In the genomic region with DNA sequence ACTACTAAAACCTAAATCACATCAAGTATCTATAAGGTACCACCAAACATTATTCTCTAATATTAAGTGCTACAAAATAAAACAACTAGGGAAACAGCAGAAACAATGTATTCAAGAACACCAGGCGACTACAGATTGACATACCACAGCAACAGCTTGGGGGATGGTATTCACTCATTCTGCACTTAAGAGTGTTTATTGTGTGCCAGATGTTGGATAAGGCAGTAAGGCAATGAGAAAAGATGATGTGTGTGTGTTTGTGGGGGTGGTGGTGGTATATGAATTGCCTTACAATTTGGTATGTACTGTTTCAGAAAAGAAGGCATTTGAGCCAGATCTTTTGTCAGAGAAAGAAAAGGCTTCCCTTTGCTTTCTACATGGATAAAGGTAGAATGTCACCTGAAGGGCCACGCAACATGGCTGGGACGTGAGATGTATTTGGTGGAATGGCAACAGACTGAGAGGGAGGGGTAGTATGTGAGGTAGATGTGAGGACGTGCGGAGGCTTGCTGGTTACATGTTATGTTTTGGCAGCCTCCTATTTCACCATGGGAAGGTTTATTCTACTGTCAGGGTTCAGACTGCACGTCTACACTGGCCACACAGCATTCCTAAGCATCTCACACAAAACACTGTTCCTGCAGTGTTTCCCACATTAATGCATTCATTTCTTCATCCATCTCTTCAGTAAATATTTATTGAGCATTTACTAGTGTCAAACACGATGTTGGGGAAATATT, we compare ENCODE assay signal across 24 cellular contexts.
DNase-seq lines count a peak whose midpoint lies in the region; ATAC-seq and TF ChIP-seq lines count a peak whose summit lies in the region.
"Had no signal": no experiment of that assay in that cellular context is flagged by ENCODE, and none has a peak within 500 bp of the region (broad histone marks: within the 10 kb centered on the region; RNA-seq: fewer than 3 reads in every experiment).

No MANE protein-coding gene starts in this region.

- TF ChIP-seq CTCF in AG04450 (IDR thresholded peaks at IDR 0.05; ENCODE audit: low read depth, low read length), result no peak

- H3K9ac ChIP-seq in GM23248 (no peak overlapping the region), mesenchymal stem cell (ENCODE audit: low read length) (no peak overlapping the region)
- H3K9ac ChIP-seq: BLaER1 treated with 17β-estradiol and CSF1 and Interleukin-3, amounts not matched to agents 10 nM and 100 nM had no signal

- DNase-seq in AG04450 (ENCODE audit: low read depth, low spot score) (peak; percentile 29), GM23248 (peak; percentile 15), T-helper 17 cell (no peak), mesenchymal stem cell (peak; percentile 62), hepatic stellate cell (ENCODE audit: low spot score) (no peak), COR-L47 (lab: John Stamatoyannopoulos, UW) (no peak), NCI-H510A treated with DMSO at 0.1 percent for 48 hours (lab: John Stamatoyannopoulos, UW) (no peak)
- DNase-seq: ACHN; activated CD4-positive, alpha-beta memory T cell treated with anti-CD3 and anti-CD28 coated beads, Interleukin-2, amount 10 ng/mL, durations not matched to agents 7 days and 5 days; EL; left ventricle myocardium superior; NCI-H1105; NCI-H1930; retina; stimulated activated CD4-positive, alpha-beta T cell treated with anti-CD3 and anti-CD28 coated beads, Interleukin-2, amount 100 ng/mL, for 24 hours; T-helper 1 cell; tibial artery had no signal

- H3K4me1 Mint-ChIP-seq in T-helper 17 cell, result peaks cover 31% of the 10 kb centered on the region

- H3K4me1 ChIP-seq in GM23248 (ENCODE audit: insufficient read depth) (peaks cover 3% of the 10 kb centered on the region; the same call in 1 of the 2 replicates), mesenchymal stem cell (ENCODE audit: control insufficient read depth, insufficient read depth, low read depth, low read length) (no peaks in the 10 kb centered on the region)
- H3K4me1 ChIP-seq: ascending aorta had no signal

- H4K91ac ChIP-seq in mesenchymal stem cell (ENCODE audit: low read length), result no peak overlapping the region

- H3K27ac Mint-ChIP-seq in T-helper 17 cell, result no peak overlapping the region
- H3K27ac Mint-ChIP-seq: activated CD4-positive, alpha-beta memory T cell treated with anti-CD3 and anti-CD28 coated beads, Interleukin-2, amount 10 ng/mL, durations not matched to agents 7 days and 5 days; activated naive CD8-positive, alpha-beta T cell; activated T-helper 2 cell treated with anti-CD3 and anti-CD28 coated beads, Interferon-gamma antibody, Interleukin-2, Interleukin-4, amounts not matched to agents 10 μg/mL and 5 μg/mL and 100 μg/mL, durations not matched to agents 14 hours and 24 hours and 36 hours had no signal

- no peak overlapping the region for H3K14ac ChIP-seq in mesenchymal stem cell (ENCODE audit: low read length in 2 of 2)

- H3K4ac ChIP-seq in mesenchymal stem cell (ENCODE audit: low read depth in 1 of 2, low read length in 2 of 2), result no peak overlapping the region

- no peak for ATAC-seq in T-helper 17 cell
- ATAC-seq: GM12878, left ventricle myocardium superior had no signal

- H3K27ac ChIP-seq in AG04450 (ENCODE audit: low read depth, low read length), result no peak overlapping the region
- H3K27ac ChIP-seq in GM23248, result no peak overlapping the region
- H3K27ac ChIP-seq in mesenchymal stem cell (ENCODE audit: low read length, poor library complexity, severe bottlenecking), result no peak overlapping the region
- H3K27ac ChIP-seq: ascending aorta; BLaER1 treated with 17β-estradiol and CSF1 and Interleukin-3, amounts not matched to agents 10 nM and 100 nM; tibial artery had no signal

- H2BK15ac ChIP-seq in mesenchymal stem cell (ENCODE audit: low read depth, poor library complexity, severe bottlenecking), result no peak overlapping the region

- no peaks in the 10 kb centered on the region for H3K27me3 Mint-ChIP-seq in T-helper 17 cell
- H3K27me3 Mint-ChIP-seq: activated CD4-positive, alpha-beta memory T cell treated with anti-CD3 and anti-CD28 coated beads, Interleukin-2, amount 10 ng/mL, durations not matched to agents 7 days and 5 days; activated naive CD8-positive, alpha-beta T cell; central memory CD8-positive, alpha-beta T cell; IgD-negative memory B cell had no signal

- no peak overlapping the region for H2AFZ ChIP-seq in GM23248
- no peak overlapping the region for H2AFZ ChIP-seq in mesenchymal stem cell (ENCODE audit: low read depth, low read length)

- H4K20me1 ChIP-seq in GM23248 (ENCODE audit: insufficient read depth), result no peaks in the 10 kb centered on the region

- no peaks in the 10 kb centered on the region for H3K36me3 Mint-ChIP-seq in T-helper 17 cell (ENCODE audit: low read depth)
- H3K36me3 Mint-ChIP-seq: activated naive CD8-positive, alpha-beta T cell; IgD-negative memory B cell had no signal

- no peaks in the 10 kb centered on the region for H3K27me3 ChIP-seq in AG04450 (ENCODE audit: control insufficient read depth, insufficient read depth, low read length)
- H3K27me3 ChIP-seq in GM23248 (replicated peaks; ENCODE audit: insufficient read depth), result no peaks in the 10 kb centered on the region
- no peaks in the 10 kb centered on the region for H3K27me3 ChIP-seq in mesenchymal stem cell (ENCODE audit: control insufficient read depth in 1 of 2, insufficient read depth in 1 of 2, low read length in 2 of 2)
- H3K27me3 ChIP-seq: ascending aorta; BLaER1 treated with 17β-estradiol and CSF1 and Interleukin-3, amounts not matched to agents 10 nM and 100 nM; tibial artery had no signal

- H3K4me3 Mint-ChIP-seq in T-helper 17 cell, result peak overlapping the region; percentile 28
- H3K4me3 Mint-ChIP-seq: activated CD4-positive, alpha-beta memory T cell treated with anti-CD3 and anti-CD28 coated beads, Interleukin-2, amount 10 ng/mL, durations not matched to agents 7 days and 5 days; activated naive CD8-positive, alpha-beta T cell; central memory CD8-positive, alpha-beta T cell; IgD-negative memory B cell had no signal

- H2BK120ac ChIP-seq in mesenchymal stem cell (ENCODE audit: low read depth, low read length), result no peak overlapping the region

- no peaks in the 10 kb centered on the region for H3F3A ChIP-seq in GM23248 (ENCODE audit: insufficient read depth)

- H3K36me3 ChIP-seq in GM23248 (ENCODE audit: low read depth) (no peaks in the 10 kb centered on the region), mesenchymal stem cell (ENCODE audit: control insufficient read depth in 1 of 2, insufficient read depth in 2 of 2, low read depth in 1 of 2, low read length in 2 of 2) (no peaks in the 10 kb centered on the region)
- H3K36me3 ChIP-seq: ascending aorta; BLaER1 treated with 17β-estradiol and CSF1 and Interleukin-3, amounts not matched to agents 10 nM and 100 nM; tibial artery had no signal

- POLR2A ChIA-PET in AG04450 (lab: Yijun Ruan, JAX), result no interaction called here

- H3K18ac ChIP-seq in mesenchymal stem cell (ENCODE audit: low read depth in 1 of 2, low read length in 2 of 2), result peak overlapping the region in 1 of 2 experiments; percentile 26

- H3K9me2 ChIP-seq in GM23248 (ENCODE audit: insufficient read depth), result no peaks in the 10 kb centered on the region

- in situ Hi-C loops in GM23248 (cut with MboI), result loop anchor here (25.0 kb wide), 2 partner anchors 454 to 1379 kb away; no protein-coding TSS in a partner anchor

- H2BK5ac ChIP-seq in mesenchymal stem cell (ENCODE audit: low read depth, low read length, poor library complexity, severe bottlenecking), result no peak overlapping the region

- no peak overlapping the region for H2AK5ac ChIP-seq in mesenchymal stem cell (ENCODE audit: low read length, severe bottlenecking)

- no peak overlapping the region for H3K23ac ChIP-seq in mesenchymal stem cell (ENCODE audit: low read length in 2 of 2)

- H3K79me2 ChIP-seq in GM23248 (ENCODE audit: insufficient read depth), result peaks cover 90% of the 10 kb centered on the region

- H2BK12ac ChIP-seq in mesenchymal stem cell (ENCODE audit: low read length in 2 of 2), result no peak overlapping the region

- CTCF ChIA-PET in AG04450 (lab: Charles Lee), result interaction anchor here (0.5 to 1.2 kb wide), 4 partner anchors 9 to 1386 kb away, joined by 3 to 9 read pairs (median 4); no protein-coding TSS in a partner anchor

- H3K79me1 ChIP-seq in mesenchymal stem cell (replicated peaks; ENCODE audit: low read length, poor library complexity, severe bottlenecking), result peaks cover 23% of the 10 kb centered on the region

- no peaks in the 10 kb centered on the region for H3K9me3 ChIP-seq in AG04450 (ENCODE audit: control insufficient read depth, insufficient read depth, low read length)
- no peaks in the 10 kb centered on the region for H3K9me3 ChIP-seq in GM23248 (ENCODE audit: low read depth)
- H3K9me3 ChIP-seq in T-helper 17 cell (ENCODE audit: control insufficient read depth, low read length, poor library complexity, severe bottlenecking), result no peaks in the 10 kb centered on the region
- no peaks in the 10 kb centered on the region for H3K9me3 ChIP-seq in mesenchymal stem cell (ENCODE audit: control insufficient read depth, low read length)
- H3K9me3 ChIP-seq: ascending aorta; BLaER1 treated with 17β-estradiol and CSF1 and Interleukin-3, amounts not matched to agents 10 nM and 100 nM; tibial artery had no signal

- H3K4me2 ChIP-seq in GM23248 (ENCODE audit: unreplicated experiment) (no peak overlapping the region), mesenchymal stem cell (ENCODE audit: low read length, poor library complexity, severe bottlenecking) (no peak overlapping the region)
- H3K4me2 ChIP-seq: BLaER1 treated with 17β-estradiol and CSF1 and Interleukin-3, amounts not matched to agents 10 nM and 100 nM had no signal

- H4K8ac ChIP-seq in mesenchymal stem cell (ENCODE audit: low read length), result no peak overlapping the region

- WGBS in GM23248 (ENCODE audit: low coverage in 1 of 2, low lambda C conversion rate in 2 of 2, missing lambda C conversion rate in 2 of 2), 2 experiments, result 92 to 95% methylated on average over 7 of the region's 7 CpGs
- 53% methylated on average over 4 of the region's 7 CpGs for WGBS in mesenchymal stem cell

- H3K4me3 ChIP-seq in AG04450 (ENCODE audit: low read depth, low read length) (no peak overlapping the region), GM23248 (no peak overlapping the region), mesenchymal stem cell (ENCODE audit: insufficient read depth in 1 of 2, low read depth in 1 of 2, low read length in 2 of 2) (no peak overlapping the region)
- H3K4me3 ChIP-seq: ascending aorta; BLaER1 treated with 17β-estradiol and CSF1 and Interleukin-3, amounts not matched to agents 10 nM and 100 nM; GM12878; tibial artery had no signal

Comparison
In these comparisons a context has a peak if more than half of its experiments do, and no peak if none do; other contexts are left out.
1. DNase-seq: peak in AG04450 (single experiment), GM23248 (single experiment) and mesenchymal stem cell (single experiment); none in T-helper 17 cell (0 of 3), hepatic stellate cell (single experiment), COR-L47 (single experiment) and NCI-H510A treated with DMSO at 0.1 percent for 48 hours (single experiment).